Comparison of ENCODE assay signal across 8 cellular contexts in the genomic region with DNA sequence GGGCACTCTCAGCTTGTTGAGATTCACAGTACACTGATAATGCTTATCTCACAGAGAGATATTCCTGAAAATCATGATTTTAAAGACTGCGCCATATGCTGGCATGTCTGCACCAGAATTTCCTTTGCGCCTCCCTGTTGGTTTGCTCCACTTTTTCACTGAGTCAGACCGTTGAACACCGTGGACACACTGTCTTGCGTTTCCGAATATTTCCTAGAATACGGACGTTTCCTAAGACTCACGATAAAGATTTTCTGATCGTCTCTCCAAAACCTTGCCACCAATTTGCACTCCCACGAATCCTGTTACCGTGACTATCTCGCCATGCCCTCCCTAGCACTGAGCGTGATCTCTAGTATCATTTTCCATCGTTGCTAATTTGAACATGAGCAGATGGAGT. TPM values are rescaled to one million over a fixed set of nuclear protein-coding genes. Genes with fewer than 3 reads are reported as not detected.
A peak's percentile ranks its signal among the peaks of the same experiment; 100 is the strongest.
DNase-seq lines count a peak whose midpoint lies in the region; ATAC-seq, FAIRE-seq and TF ChIP-seq lines count a peak whose summit lies in the region.

No MANE protein-coding gene starts in this region.

- H3K4me3 Mint-ChIP-seq in CD4-positive, alpha-beta T cell = peak overlapping the region; percentile 87

- H3K9me3 Mint-ChIP-seq in CD4-positive, alpha-beta T cell = no peaks in the 10 kb centered on the region

- no peaks in the 10 kb centered on the region for H3K36me3 Mint-ChIP-seq in CD4-positive, alpha-beta T cell (ENCODE audit: low read depth)

- no peaks in the 10 kb centered on the region for H3K36me3 ChIP-seq in SJCRH30
- H3K36me3 ChIP-seq in esophagus squamous epithelium = no peaks in the 10 kb centered on the region
- H3K36me3 ChIP-seq in pancreas = no peaks in the 10 kb centered on the region

- no peak for ATAC-seq in CD4-positive, alpha-beta T cell (ENCODE audit: poor library complexity)
- ATAC-seq in pancreas (no peak), GM21619 (IDR thresholded peaks at IDR 0.05; ENCODE audit: unreplicated experiment) (no peak)

- no peaks in the 10 kb centered on the region for H3K9me3 ChIP-seq in CD4-positive, alpha-beta T cell (ENCODE audit: control insufficient read depth, low read length)
- H3K9me3 ChIP-seq in SJCRH30 (replicated peaks) (no peaks in the 10 kb centered on the region), esophagus squamous epithelium (no peaks in the 10 kb centered on the region), pancreas (no peaks in the 10 kb centered on the region)

- no peaks in the 10 kb centered on the region for H3K27me3 ChIP-seq in CD4-positive, alpha-beta T cell (ENCODE audit: control insufficient read depth, insufficient read depth, low read length)
- H3K27me3 ChIP-seq in SJCRH30 = peaks cover 3% of the 10 kb centered on the region; the same call in 1 of the 2 replicates
- peaks cover 0 to 22% (median 0%) of the 10 kb centered on the region in 4 donors for H3K27me3 ChIP-seq in esophagus squamous epithelium
- no peaks in the 10 kb centered on the region for H3K27me3 ChIP-seq in pancreas

- TF ChIP-seq POLR2A in esophagus squamous epithelium (IDR thresholded peaks at IDR 0.05) = no peak

- no peak overlapping the region for H3K27ac Mint-ChIP-seq in CD4-positive, alpha-beta T cell

- H3K27me3 Mint-ChIP-seq in CD4-positive, alpha-beta T cell = peaks cover 31% of the 10 kb centered on the region

- H3K4me1 Mint-ChIP-seq in CD4-positive, alpha-beta T cell (ENCODE audit: low read depth) = peaks cover 10% of the 10 kb centered on the region

- POLR2A ChIA-PET in CD4-positive, alpha-beta T cell (lab: Charles Lee) = no interaction called here

- no peak for DNase-seq in CD4-positive, alpha-beta T cell
- DNase-seq in SJCRH30 (no peak), esophagus squamous epithelium (lab: John Stamatoyannopoulos, UW) (no peak), pancreas (no peak), NCI-H526 (lab: John Stamatoyannopoulos, UW) (no peak), KG1 (lab: John Stamatoyannopoulos, UW) (no peak), AG08395 (ENCODE audit: low spot score) (no peak)

- CTCF ChIA-PET in CD4-positive, alpha-beta T cell (lab: Charles Lee) = interaction anchor here (0.7 to 1.4 kb wide), 2 partner anchors 10 to 44 kb away, joined by 3 to 4 read pairs; no protein-coding TSS in a partner anchor

- intact Hi-C loops in CD4-positive, alpha-beta T cell (cut with DNase I, micrococcal nuclease) = loop anchor here in 1 of 2 experiments (5.0 kb wide), 1 partner anchor 88 kb away; no protein-coding TSS in a partner anchor
- intact Hi-C loops in esophagus squamous epithelium (cut with DNase I) = loop anchor here (5.0 to 10.0 kb wide), 2 partner anchors 43 to 85 kb away; no protein-coding TSS in a partner anchor
- intact Hi-C loops in pancreas (cut with DNase I) = loop anchor here in 2 of 3 donors (5.0 kb wide), 3 partner anchors 43 to 93 kb away; no protein-coding TSS in a partner anchor

- no peak overlapping the region for H3K27ac ChIP-seq in CD4-positive, alpha-beta T cell (ENCODE audit: low read depth, low read length)
- H3K27ac ChIP-seq in SJCRH30 = no peak overlapping the region
- H3K27ac ChIP-seq in esophagus squamous epithelium = no peak overlapping the region
- no peak overlapping the region for H3K27ac ChIP-seq in pancreas

- H3K4me1 ChIP-seq in SJCRH30 (no peaks in the 10 kb centered on the region), esophagus squamous epithelium (peaks cover 4 to 21% (median 5%) of the 10 kb centered on the region in 3 donors), pancreas (peaks cover 0 to 7% (median 0%) of the 10 kb centered on the region in 3 donors)

- 34 to 38% methylated on average over 15 of the region's 15 CpGs for WGBS in esophagus squamous epithelium, 2 donors
- 25 to 26% methylated on average over 15 of the region's 15 CpGs for WGBS in pancreas, 2 donors

- no peak for FAIRE-seq in pancreas (lab: Jason Lieb, UNC)

- no peak for TF ChIP-seq CTCF in CD4-positive, alpha-beta T cell (IDR thresholded peaks at IDR 0.05)
- TF ChIP-seq CTCF in esophagus squamous epithelium (IDR thresholded peaks at IDR 0.05) = no peak
- TF ChIP-seq CTCF in pancreas (IDR thresholded peaks at IDR 0.05) = no peak

- H3K4me3 ChIP-seq in SJCRH30 (peak overlapping the region; percentile 62), esophagus squamous epithelium (peak overlapping the region; percentile 56 to 80 (median 74)), pancreas (peak overlapping the region in 3 of 4 donors; percentile 65 to 88 (median 81))

RNA-seq across cellular contexts. Expression of a gene that starts 0.5 kb away (rescaled TPM):
- total RNA-seq in CD4-positive, alpha-beta T cell = under 1 TPM; 0.73 to 0.82 TPM
- total RNA-seq in SJCRH30 (2014; rRNA removed; shearing (Covaris generic)) = 1.6 and 1.8 TPM in 2 replicates
- total RNA-seq in esophagus squamous epithelium (1 to 10 TPM; 1.1 to 7.8 (median 4.2) TPM), pancreas (10 to 100 TPM in 2 of 6 donors, 1 to 10 TPM in 4; 5.0 to 17.0 (median 8.8) TPM)
- polyA plus RNA-seq in pancreas = 1 to 10 TPM; 5.4 to 6.9 TPM

RNA-seq across cellular contexts. Expression of a gene that starts 58.4 kb away (rescaled TPM):
- not detected for total RNA-seq in CD4-positive, alpha-beta T cell
- total RNA-seq in SJCRH30 (2014; rRNA removed; shearing (Covaris generic)) = 5.4 and 5.6 TPM in 2 replicates
- total RNA-seq in esophagus squamous epithelium = 1 to 10 TPM; 1.5 to 6.7 (median 6.1) TPM
- 10 to 100 TPM; 14.8 to 27.0 (median 16.8) TPM for total RNA-seq in pancreas
- polyA plus RNA-seq in pancreas = 10 to 100 TPM; 12.2 to 15.9 TPM
